ENCODE assay signal across 14 cellular contexts in the genomic region with DNA sequence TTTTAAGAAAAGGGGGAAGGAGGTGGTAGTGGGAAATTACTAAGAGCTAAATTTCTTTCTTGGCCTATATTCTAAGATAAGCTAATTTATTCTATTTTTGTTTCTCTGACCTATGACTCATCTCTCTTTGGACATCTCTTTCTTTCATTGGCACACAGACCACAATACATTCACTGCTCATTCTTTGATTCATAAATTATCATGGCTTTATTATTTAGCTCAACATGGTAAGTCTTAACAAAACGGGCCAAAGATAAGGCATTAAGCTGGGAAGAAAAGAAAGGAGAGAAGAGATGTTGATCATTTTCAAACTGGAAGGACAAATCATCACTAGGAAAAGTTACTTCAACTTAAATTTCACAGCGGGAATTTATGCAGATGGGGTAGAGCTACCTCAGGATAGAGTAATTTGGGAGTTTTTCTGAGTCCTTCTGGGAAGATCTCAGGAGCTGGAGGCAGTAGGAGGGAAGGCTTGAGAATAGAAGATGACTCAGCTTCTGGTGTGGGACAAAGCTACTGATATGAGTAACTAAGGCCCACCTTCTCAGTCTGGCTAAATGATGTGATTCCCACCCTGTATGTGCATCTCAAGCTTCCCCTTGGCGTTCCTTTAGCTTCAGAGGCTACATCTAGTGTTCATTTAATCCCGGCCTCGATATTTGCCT. TPM values are rescaled to one million over a fixed set of nuclear protein-coding genes. Genes with fewer than 3 reads are reported as not detected.
DNase-seq lines count a peak whose midpoint lies in the region; ATAC-seq, FAIRE-seq and TF ChIP-seq lines count a peak whose summit lies in the region.
"Had no signal": no experiment of that assay in that cellular context is flagged by ENCODE, and none has a peak within 500 bp of the region (broad histone marks: within the 10 kb centered on the region; RNA-seq: fewer than 3 reads in every experiment).

No MANE protein-coding gene starts in this region.

- no peaks in the 10 kb centered on the region for H3K9me1 ChIP-seq in keratinocyte (ENCODE audit: control insufficient read depth, extremely low read depth, insufficient read depth, low read length)

- H3K36me3 Mint-ChIP-seq in CD14-positive monocyte, result peaks cover 0 to 5% of the 10 kb centered on the region in 2 donors
- H3K36me3 Mint-ChIP-seq: IgD-negative memory B cell, T-cell had no signal

- peak overlapping the region; percentile 34 for H3K27ac ChIP-seq in keratinocyte (ENCODE audit: control insufficient read depth, insufficient read depth, low read length)
- H3K27ac ChIP-seq: C4-2B, cardiac muscle cell had no signal

- intact Hi-C loops in CD14-positive monocyte (cut with micrococcal nuclease), result no loop called here
- intact Hi-C loops in sciatic nerve (cut with DNase I), result no loop called here

- H3K36me3 ChIP-seq in keratinocyte (ENCODE audit: control insufficient read depth in 2 of 2, extremely low read depth in 1 of 2, insufficient read depth in 2 of 2, low read length in 2 of 2), result no peaks in the 10 kb centered on the region
- H3K36me3 ChIP-seq: cardiac muscle cell had no signal

- no peak overlapping the region for H3K9ac ChIP-seq in keratinocyte (ENCODE audit: control insufficient read depth, extremely low read depth, insufficient read depth, low read length)

- H3K4me2 ChIP-seq in keratinocyte (ENCODE audit: control insufficient read depth, extremely low read depth, insufficient read depth, low read depth, low read length), result no peak overlapping the region

- H3K9me3 Mint-ChIP-seq in CD14-positive monocyte, result no peaks in the 10 kb centered on the region
- H3K9me3 Mint-ChIP-seq: IgD-negative memory B cell, T-cell had no signal

- H3K4me1 ChIP-seq in keratinocyte (ENCODE audit: control insufficient read depth, extremely low read depth, insufficient read depth, low read length), result peaks cover 54% of the 10 kb centered on the region

- peaks cover 0 to 7% (median 3%) of the 10 kb centered on the region in 3 donors for H3K27me3 Mint-ChIP-seq in CD14-positive monocyte (ENCODE audit: low read depth in 3 of 3)

- no peak for DNase-seq in CD14-positive monocyte (ENCODE audit: low spot score)
- DNase-seq in keratinocyte (ENCODE audit: low read depth, low spot score), result no peak
- DNase-seq in HK-2 (ENCODE audit: unreplicated experiment), result no peak
- DNase-seq in sciatic nerve (ENCODE audit: low spot score), result no peak
- DNase-seq in activated CD8-positive, alpha-beta memory T cell treated with anti-CD3 and anti-CD28 coated beads for 24 hours, result no peak
- no peak for DNase-seq in urothelium cell line (ENCODE audit: low spot score)
- DNase-seq: NCI-H524; stimulated activated CD4-positive, alpha-beta T cell treated with anti-CD3 and anti-CD28 coated beads, Interleukin-15, amount 100 ng/mL, for 24 hours; T-cell had no signal

- TF ChIP-seq CTCF in CD14-positive monocyte (IDR thresholded peaks at IDR 0.05) (no peak), keratinocyte (optimal IDR thresholded peaks at IDR 0.05 in 1 of 3, IDR thresholded peaks at IDR 0.05 in 1 of 3, conservative IDR thresholded peaks at IDR 0.05 in 1 of 3; ENCODE audit: extremely low read depth in 1 of 3, insufficient read depth in 2 of 3, low read length in 3 of 3) (no peak)

- H3K27ac Mint-ChIP-seq in CD14-positive monocyte, result peak overlapping the region in 4 of 7 donors; percentile 4 to 67 (median 45)
- H3K27ac Mint-ChIP-seq: IgD-negative memory B cell, T-cell had no signal

- no peaks in the 10 kb centered on the region for H3K27me3 ChIP-seq in keratinocyte (ENCODE audit: control insufficient read depth, extremely low read depth, insufficient read depth, low read length)

- ATAC-seq in HG02642 (IDR thresholded peaks at IDR 0.05; ENCODE audit: poor library complexity, unreplicated experiment) (peak; percentile 38), SK-N-SH treated with all-trans-retinoic acid at 6 μM for 48 hours (peak; percentile 39), sciatic nerve (no peak)
- ATAC-seq: T-cell had no signal

- H3K4me3 ChIP-seq in keratinocyte (ENCODE audit: control insufficient read depth in 2 of 3, extremely low read depth in 1 of 3, insufficient read depth in 2 of 3, low read depth in 1 of 3, low read length in 3 of 3), result no peak overlapping the region
- H3K4me3 ChIP-seq: cardiac muscle cell had no signal

- H3K79me2 ChIP-seq in keratinocyte (ENCODE audit: control insufficient read depth, insufficient read depth, low read length), result no peaks in the 10 kb centered on the region

- H3K9me3 ChIP-seq in keratinocyte (ENCODE audit: control insufficient read depth, low read depth, low read length), result no peaks in the 10 kb centered on the region

- no peak overlapping the region for H2AFZ ChIP-seq in keratinocyte (ENCODE audit: control insufficient read depth, low read length)

- FAIRE-seq in keratinocyte (lab: Jason Lieb, UNC) (no peak), urothelium cell line (lab: Jason Lieb, UNC) (no peak)

- H4K20me1 ChIP-seq in keratinocyte (ENCODE audit: control insufficient read depth, extremely low read depth, insufficient read depth, low read length), result no peaks in the 10 kb centered on the region

- dilution Hi-C loops in keratinocyte (cut with MboI; ENCODE audit: extremely low pct_ligation_motif_present, low sequenced_read_pairs), result no loop called here

- H3K4me1 Mint-ChIP-seq in CD14-positive monocyte, result peaks cover 53% of the 10 kb centered on the region

- no peak overlapping the region for H3K4me3 Mint-ChIP-seq in CD14-positive monocyte
- H3K4me3 Mint-ChIP-seq: IgD-negative memory B cell, T-cell had no signal

TF ChIP-seq in SK-N-SH treated with all-trans-retinoic acid at 6 μM for 48 hours, 23 proteins besides CTCF, POLR2A, EP300 and RAD21:
- no peak for TF ChIP-seq ZC3H10 (CRISPR knock-in tag; IDR thresholded peaks at IDR 0.05)
- no peak for TF ChIP-seq TCF4 (CRISPR knock-in tag; IDR thresholded peaks at IDR 0.05; ENCODE audit: borderline replicate concordance)
- TF ChIP-seq OSR1 (CRISPR knock-in tag; IDR thresholded peaks at IDR 0.05), result no peak
- no peak for TF ChIP-seq SNAI2 (CRISPR knock-in tag; IDR thresholded peaks at IDR 0.05)
- TF ChIP-seq ARNTL (CRISPR knock-in tag; IDR thresholded peaks at IDR 0.05; ENCODE audit: borderline replicate concordance, low read depth), result no peak
- peak; percentile 82 for TF ChIP-seq ISL1 (CRISPR knock-in tag; IDR thresholded peaks at IDR 0.05)
- no peak for TF ChIP-seq RARB (CRISPR knock-in tag; IDR thresholded peaks at IDR 0.05)
- no peak for TF ChIP-seq ZNF8 (CRISPR knock-in tag; IDR thresholded peaks at IDR 0.05)
- TF ChIP-seq TOX (CRISPR knock-in tag; IDR thresholded peaks at IDR 0.05; ENCODE audit: borderline replicate concordance), result 0 out of 2 replicates have a peak, but pooled peaks have one; percentile 30

RNA-seq across cellular contexts. Expression of gene ALCAM, which starts 7.5 kb away (rescaled TPM):
- polyA plus RNA-seq in CD14-positive monocyte (1 to 10 TPM; 7.9 to 8.0 TPM), keratinocyte (49.9 to 71.3 TPM (median 67.6 TPM) in 3 replicates)
- polyA plus RNA-seq in keratinocyte (2011; ENCODE audit: low read depth), result 38.9 TPM
- 16.5 and 38.3 TPM in 2 replicates for polyA plus RNA-seq in keratinocyte (2011; cell fraction: cytosol; rRNA removed)
- polyA plus RNA-seq in keratinocyte (2011; cell fraction: nucleus; rRNA removed), result 54.5 and 77.6 TPM in 2 replicates
- 22.5 and 56.2 TPM in 2 replicates for polyA plus RNA-seq in keratinocyte (2012; ENCODE audit: low replicate concordance)
- 19.3 to 124 TPM (median 59.1 TPM) in 3 replicates for polyA minus RNA-seq in keratinocyte
- 37.8 TPM for polyA minus RNA-seq in keratinocyte (2011; cell fraction: cytosol; rRNA and poly(A)+ RNA removed)
- 84.6 and 158 TPM in 2 replicates for polyA minus RNA-seq in keratinocyte (2011; cell fraction: nucleus; rRNA and poly(A)+ RNA removed)
- 39.0 TPM for total RNA-seq in sciatic nerve
